18 cellular contexts compared by ENCODE assay signal in genomic region chr9:87854563-87854962, GRCh38. TPM values are rescaled to one million over a fixed set of nuclear protein-coding genes. Genes with fewer than 3 reads are reported as not detected.
DNase-seq lines count a peak whose midpoint lies in the region; TF ChIP-seq lines count a peak whose summit lies in the region.
"Had no signal": no experiment of that assay in that cellular context is flagged by ENCODE, and none has a peak within 500 bp of the region (broad histone marks: within the 10 kb centered on the region; RNA-seq: fewer than 3 reads in every experiment).

No MANE protein-coding gene starts in this region.

- 31 to 44% methylated on average over 5 of the region's 5 CpGs for WGBS in testis, 2 donors
- WGBS in tibial nerve, 2 donors = 39 to 41% methylated on average over 5 of the region's 5 CpGs
- 63% methylated on average over 5 of the region's 5 CpGs for WGBS in hepatocyte (ENCODE audit: low lambda C conversion rate, missing lambda C conversion rate)

- no peaks in the 10 kb centered on the region for H4K20me1 ChIP-seq in hepatocyte (ENCODE audit: insufficient read depth, poor library complexity, severe bottlenecking)
- H4K20me1 ChIP-seq: BLaER1 treated with 17β-estradiol and CSF1 and Interleukin-3, amounts not matched to agents 10 nM and 100 nM had no signal

- H3K4me1 ChIP-seq in testis = no peaks in the 10 kb centered on the region
- H3K4me1 ChIP-seq in tibial nerve = no peaks in the 10 kb centered on the region
- H3K4me1 ChIP-seq in hepatocyte (ENCODE audit: insufficient read depth) = no peaks in the 10 kb centered on the region

- H3K27ac ChIP-seq in testis (no peak overlapping the region), tibial nerve (no peak overlapping the region), hepatocyte (no peak overlapping the region)
- H3K27ac ChIP-seq: BLaER1 treated with 17β-estradiol and CSF1 and Interleukin-3, amounts not matched to agents 10 nM and 100 nM; HL-60 had no signal

- H3K9me3 ChIP-seq in testis = no peaks in the 10 kb centered on the region
- peaks cover 0 to 23% (median 0%) of the 10 kb centered on the region in 4 donors for H3K9me3 ChIP-seq in tibial nerve
- H3K9me3 ChIP-seq in hepatocyte (ENCODE audit: low read depth) = no peaks in the 10 kb centered on the region

- no peaks in the 10 kb centered on the region for H3K9me2 ChIP-seq in hepatocyte (replicated peaks; ENCODE audit: insufficient read depth)

- TF ChIP-seq CTCF in testis (IDR thresholded peaks at IDR 0.05) = no peak
- no peak for TF ChIP-seq CTCF in tibial nerve (IDR thresholded peaks at IDR 0.05)
- TF ChIP-seq CTCF in hepatocyte (IDR thresholded peaks at IDR 0.05; ENCODE audit: poor library complexity) = no peak

- H2AFZ ChIP-seq in hepatocyte = no peak overlapping the region
- H2AFZ ChIP-seq: GM23338 had no signal

- H3K27me3 ChIP-seq in testis (no peaks in the 10 kb centered on the region), tibial nerve (no peaks in the 10 kb centered on the region), hepatocyte (no peaks in the 10 kb centered on the region)
- H3K27me3 ChIP-seq: BLaER1 treated with 17β-estradiol and CSF1 and Interleukin-3, amounts not matched to agents 10 nM and 100 nM had no signal

- intact Hi-C loops in testis (cut with DNase I; ENCODE audit: low total_unique reads) = no loop called here

- no peak overlapping the region for H3K4me2 ChIP-seq in hepatocyte
- H3K4me2 ChIP-seq: GM23338 had no signal

- in situ Hi-C loops in SK-MEL-5 (cut with HindIII; ENCODE audit: low pct_unique_long_range_greater_than_20kb, low sequenced_read_pairs) = no loop called here

- H3K36me3 ChIP-seq in testis (ENCODE audit: low read depth, missing control alignments) (no peaks in the 10 kb centered on the region), tibial nerve (no peaks in the 10 kb centered on the region), hepatocyte (replicated peaks; ENCODE audit: insufficient read depth, low read depth) (no peaks in the 10 kb centered on the region)
- H3K36me3 ChIP-seq: BLaER1 treated with 17β-estradiol and CSF1 and Interleukin-3, amounts not matched to agents 10 nM and 100 nM had no signal

- H3K79me2 ChIP-seq in hepatocyte = no peaks in the 10 kb centered on the region

- H3K4me3 ChIP-seq in testis = no peak overlapping the region
- no peak overlapping the region for H3K4me3 ChIP-seq in tibial nerve
- H3K4me3 ChIP-seq in hepatocyte = no peak overlapping the region
- H3K4me3 ChIP-seq: BLaER1 treated with 17β-estradiol and CSF1 and Interleukin-3, amounts not matched to agents 10 nM and 100 nM; GM23338 had no signal

- peak; percentile 9 for DNase-seq in NCI-H748 (lab: John Stamatoyannopoulos, UW; ENCODE audit: unreplicated experiment)
- DNase-seq in NCI-H748 treated with DMSO at 0.1 percent for 48 hours (lab: John Stamatoyannopoulos, UW) = no peak
- peak; percentile 25 for DNase-seq in SK-MEL-5 (ENCODE audit: low read depth, low spot score)
- DNase-seq in left kidney (ENCODE audit: low read depth, low spot score) = peak; percentile 68
- DNase-seq in testis = peak; percentile 29
- no peak for DNase-seq in activated gamma-delta T cell (lab: John Stamatoyannopoulos, UW)
- DNase-seq in tibial nerve (ENCODE audit: low spot score in 2 of 2) = no peak
- DNase-seq in hepatocyte (ENCODE audit: low spot score) = no peak
- DNase-seq: ACHN; CD4-positive, CD25-positive, alpha-beta regulatory T cell; DMS153; DMS79 treated with DMSO at 0.1 percent for 48 hours; EL; H7 had no signal

- TF ChIP-seq POLR2A in testis (IDR thresholded peaks at IDR 0.05) (no peak), tibial nerve (IDR thresholded peaks at IDR 0.05) (no peak)

- TF ChIP-seq EP300 in tibial nerve (IDR thresholded peaks at IDR 0.05) = no peak

RNA-seq across cellular contexts. Expression of gene SPATA31E1, which starts 28.1 kb away (rescaled TPM):
- total RNA-seq in SK-MEL-5 (2014; rRNA removed; shearing (Covaris generic)) = not detected in 2 replicates
- not detected in 2 replicates for polyA plus RNA-seq in SK-MEL-5 (2015; cell fraction: cytosol; rRNA removed)
- not detected in 2 replicates for polyA plus RNA-seq in SK-MEL-5 (2015; cell fraction: nucleus; rRNA removed)
- total RNA-seq in testis (1 to 10 TPM; 4.6 to 4.8 TPM), tibial nerve (not detected), hepatocyte (0.08 TPM in 1 of 2 replicates, not detected in the other)
- polyA plus RNA-seq in testis (ENCODE audit: insufficient read depth, low read depth, low replicate concordance) (25.0 TPM), hepatocyte (0.05 TPM in 1 of 2 replicates, not detected in the other)
- total RNA-seq: A172; CD4-positive, CD25-positive, alpha-beta regulatory T cell; GM23338; H7 had no signal
- polyA plus RNA-seq: CD4-positive, CD25-positive, alpha-beta regulatory T cell had no signal

Comparison
In these comparisons a context has a peak if more than half of its experiments do, and no peak if none do; other contexts are left out.
1. DNase-seq: peak in NCI-H748 (single experiment), SK-MEL-5 (single experiment), left kidney (single experiment) and testis (single experiment); none in NCI-H748 treated with DMSO at 0.1 percent for 48 hours (single experiment), activated gamma-delta T cell (single experiment), tibial nerve (0 of 2) and hepatocyte (single experiment).